In the genomic region with DNA sequence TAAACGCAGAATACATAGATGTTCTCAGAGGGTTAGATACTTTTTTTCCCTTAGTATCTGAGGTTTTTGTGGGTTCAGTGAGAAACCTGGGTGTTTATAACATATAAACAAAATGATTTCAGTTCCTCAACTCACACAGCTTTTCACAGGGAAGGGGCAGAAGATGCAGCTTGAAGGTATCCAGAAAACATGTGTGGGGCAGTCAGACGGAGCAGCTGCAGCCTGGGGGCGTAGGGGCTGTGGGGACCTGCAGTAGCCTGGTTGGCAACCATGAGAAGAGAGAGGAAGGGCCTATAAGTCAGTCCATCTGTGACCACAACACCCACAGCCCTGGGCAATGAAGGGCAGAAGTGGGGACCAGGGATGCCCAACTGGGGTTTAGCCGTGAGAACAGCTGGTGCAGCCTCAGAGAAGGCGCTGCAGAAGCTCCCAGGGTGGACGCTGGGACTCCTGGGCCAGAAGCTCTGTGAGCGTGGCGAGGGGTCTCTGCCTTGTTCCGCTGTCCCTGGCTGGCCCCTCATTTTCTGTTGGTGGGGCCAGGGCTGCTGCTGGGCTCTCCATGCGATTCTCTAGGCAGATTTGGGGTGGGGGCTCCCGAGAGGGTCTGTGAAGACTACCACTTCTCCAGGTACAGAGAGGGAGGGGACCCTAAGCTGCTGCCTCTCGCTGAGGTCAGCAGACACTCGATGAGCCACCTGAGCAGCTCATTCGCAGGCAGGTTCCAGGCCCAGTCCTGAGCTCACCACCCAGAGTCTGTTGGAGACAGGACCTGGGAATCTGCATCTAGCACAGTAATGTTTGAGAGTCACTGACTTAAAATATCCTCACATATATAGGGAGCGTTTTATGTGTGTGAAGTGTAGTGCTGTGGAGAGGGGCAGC, we compare ENCODE assay signal across 10 cellular contexts.
DNase-seq lines count a peak whose midpoint lies in the region; ATAC-seq, FAIRE-seq and TF ChIP-seq lines count a peak whose summit lies in the region.
"Had no signal": no experiment of that assay in that cellular context is flagged by ENCODE, and none has a peak within 500 bp of the region (broad histone marks: within the 10 kb centered on the region; RNA-seq: fewer than 3 reads in every experiment).

No MANE protein-coding gene starts in this region.

- FAIRE-seq in HTR-8/SVneo (lab: Jason Lieb, UNC) (no peak), pancreas (lab: Jason Lieb, UNC) (no peak)

- no peak overlapping the region for H3K4me3 ChIP-seq in pancreas

- no peaks in the 10 kb centered on the region for H3K9me3 Mint-ChIP-seq in glutamatergic neuron (ENCODE audit: unreplicated experiment)
- no peaks in the 10 kb centered on the region for H3K9me3 Mint-ChIP-seq in WTC11
- H3K9me3 Mint-ChIP-seq: activated naive CD4-positive, alpha-beta T cell treated with anti-CD3 and anti-CD28 coated beads, Interleukin-2, amount 50 U/mL, for 24 hours; neural crest cell had no signal

- H3K4me1 Mint-ChIP-seq in glutamatergic neuron (ENCODE audit: low read depth, unreplicated experiment) (peaks cover 3% of the 10 kb centered on the region), WTC11 (peaks cover 6% of the 10 kb centered on the region; the same call in 1 of the 2 replicates)

- intact Hi-C loops in pancreas (cut with DNase I): no loop called here

- H3K36me3 ChIP-seq in pancreas: no peaks in the 10 kb centered on the region

- 93 to 94% methylated on average over 15 of the region's 15 CpGs for WGBS in pancreas, 2 donors

- peak overlapping the region; percentile 70 for H3K27ac Mint-ChIP-seq in glutamatergic neuron (ENCODE audit: unreplicated experiment)
- H3K27ac Mint-ChIP-seq in WTC11: no peak overlapping the region
- H3K27ac Mint-ChIP-seq: activated naive CD4-positive, alpha-beta T cell treated with anti-CD3 and anti-CD28 coated beads, Interleukin-2, amount 50 U/mL, for 24 hours had no signal

- H3K36me3 Mint-ChIP-seq in glutamatergic neuron (ENCODE audit: unreplicated experiment): no peaks in the 10 kb centered on the region
- peaks cover 2% of the 10 kb centered on the region; the same call in 1 of the 2 replicates for H3K36me3 Mint-ChIP-seq in WTC11
- H3K36me3 Mint-ChIP-seq: activated naive CD4-positive, alpha-beta T cell treated with anti-CD3 and anti-CD28 coated beads, Interleukin-2, amount 50 U/mL, for 24 hours had no signal

- POLR2A ChIA-PET in WTC11 (lab: Charles Lee): no interaction called here

- DNase-seq in glutamatergic neuron: no peak
- no peak for DNase-seq in NCI-H1092 (lab: John Stamatoyannopoulos, UW)
- DNase-seq in WTC11 (ENCODE audit: low spot score): no peak
- no peak for DNase-seq in HTR-8/SVneo (ENCODE audit: insufficient read length, low spot score)
- DNase-seq in pancreas: no peak

- H3K4me3 Mint-ChIP-seq in glutamatergic neuron (ENCODE audit: unreplicated experiment): no peak overlapping the region
- no peak overlapping the region for H3K4me3 Mint-ChIP-seq in WTC11
- H3K4me3 Mint-ChIP-seq: activated naive CD4-positive, alpha-beta T cell treated with anti-CD3 and anti-CD28 coated beads, Interleukin-2, amount 50 U/mL, for 24 hours; neural crest cell had no signal

- H3K9me3 ChIP-seq in pancreas: no peaks in the 10 kb centered on the region

- H3K27me3 Mint-ChIP-seq in glutamatergic neuron (ENCODE audit: unreplicated experiment) (no peaks in the 10 kb centered on the region), WTC11 (ENCODE audit: low read depth) (no peaks in the 10 kb centered on the region)
- H3K27me3 Mint-ChIP-seq: activated naive CD4-positive, alpha-beta T cell treated with anti-CD3 and anti-CD28 coated beads, Interleukin-2, amount 50 U/mL, for 24 hours had no signal

- H3K27me3 ChIP-seq in pancreas: no peaks in the 10 kb centered on the region

- ATAC-seq in GM18502 (IDR thresholded peaks at IDR 0.05; ENCODE audit: poor library complexity, unreplicated experiment) (peak; percentile 40), GM21381 (IDR thresholded peaks at IDR 0.05; ENCODE audit: unreplicated experiment) (peak; percentile 36), HG03175 (IDR thresholded peaks at IDR 0.05; ENCODE audit: unreplicated experiment) (peak; percentile 41), WTC11 (no peak), pancreas (no peak)

- CTCF ChIA-PET in WTC11 (lab: Charles Lee): no interaction called here

- peaks cover 1 to 4% (median 3%) of the 10 kb centered on the region in 3 donors for H3K4me1 ChIP-seq in pancreas

- TF ChIP-seq CTCF in glutamatergic neuron (IDR thresholded peaks at IDR 0.05; ENCODE audit: partially characterized antibody, unreplicated experiment) (no peak), WTC11 (IDR thresholded peaks at IDR 0.05) (no peak), pancreas (IDR thresholded peaks at IDR 0.05) (no peak)

- H3K27ac ChIP-seq in pancreas: no peak overlapping the region

TF ChIP-seq in WTC11, 78 proteins besides CTCF, POLR2A, EP300 and RAD21 (continues in another document):
- TF ChIP-seq, protein P1, sequence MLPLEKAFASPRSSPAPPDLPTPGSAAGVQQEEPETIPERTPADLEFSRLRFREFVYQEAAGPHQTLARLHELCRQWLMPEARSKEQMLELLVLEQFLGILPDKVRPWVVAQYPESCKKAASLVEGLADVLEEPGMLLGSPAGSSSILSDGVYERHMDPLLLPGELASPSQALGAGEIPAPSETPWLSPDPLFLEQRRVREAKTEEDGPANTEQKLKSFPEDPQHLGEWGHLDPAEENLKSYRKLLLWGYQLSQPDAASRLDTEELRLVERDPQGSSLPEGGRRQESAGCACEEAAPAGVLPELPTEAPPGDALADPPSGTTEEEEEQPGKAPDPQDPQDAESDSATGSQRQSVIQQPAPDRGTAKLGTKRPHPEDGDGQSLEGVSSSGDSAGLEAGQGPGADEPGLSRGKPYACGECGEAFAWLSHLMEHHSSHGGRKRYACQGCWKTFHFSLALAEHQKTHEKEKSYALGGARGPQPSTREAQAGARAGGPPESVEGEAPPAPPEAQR (CRISPR knock-in tag; IDR thresholded peaks at IDR 0.05): no peak
- TF ChIP-seq, protein P2, sequence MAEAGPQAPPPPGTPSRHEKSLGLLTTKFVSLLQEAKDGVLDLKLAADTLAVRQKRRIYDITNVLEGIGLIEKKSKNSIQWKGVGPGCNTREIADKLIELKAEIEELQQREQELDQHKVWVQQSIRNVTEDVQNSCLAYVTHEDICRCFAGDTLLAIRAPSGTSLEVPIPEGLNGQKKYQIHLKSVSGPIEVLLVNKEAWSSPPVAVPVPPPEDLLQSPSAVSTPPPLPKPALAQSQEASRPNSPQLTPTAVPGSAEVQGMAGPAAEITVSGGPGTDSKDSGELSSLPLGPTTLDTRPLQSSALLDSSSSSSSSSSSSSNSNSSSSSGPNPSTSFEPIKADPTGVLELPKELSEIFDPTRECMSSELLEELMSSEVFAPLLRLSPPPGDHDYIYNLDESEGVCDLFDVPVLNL (CRISPR knock-in tag; IDR thresholded peaks at IDR 0.05; ENCODE audit: borderline replicate concordance, low read depth): no peak
- TF ChIP-seq PRRX2 (CRISPR knock-in tag; IDR thresholded peaks at IDR 0.05): no peak
- no peak for TF ChIP-seq ETV6 (CRISPR knock-in tag; IDR thresholded peaks at IDR 0.05)
- TF ChIP-seq, protein P3, sequence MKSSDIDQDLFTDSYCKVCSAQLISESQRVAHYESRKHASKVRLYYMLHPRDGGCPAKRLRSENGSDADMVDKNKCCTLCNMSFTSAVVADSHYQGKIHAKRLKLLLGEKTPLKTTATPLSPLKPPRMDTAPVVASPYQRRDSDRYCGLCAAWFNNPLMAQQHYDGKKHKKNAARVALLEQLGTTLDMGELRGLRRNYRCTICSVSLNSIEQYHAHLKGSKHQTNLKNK (CRISPR knock-in tag; IDR thresholded peaks at IDR 0.05): no peak
- TF ChIP-seq, protein P4, sequence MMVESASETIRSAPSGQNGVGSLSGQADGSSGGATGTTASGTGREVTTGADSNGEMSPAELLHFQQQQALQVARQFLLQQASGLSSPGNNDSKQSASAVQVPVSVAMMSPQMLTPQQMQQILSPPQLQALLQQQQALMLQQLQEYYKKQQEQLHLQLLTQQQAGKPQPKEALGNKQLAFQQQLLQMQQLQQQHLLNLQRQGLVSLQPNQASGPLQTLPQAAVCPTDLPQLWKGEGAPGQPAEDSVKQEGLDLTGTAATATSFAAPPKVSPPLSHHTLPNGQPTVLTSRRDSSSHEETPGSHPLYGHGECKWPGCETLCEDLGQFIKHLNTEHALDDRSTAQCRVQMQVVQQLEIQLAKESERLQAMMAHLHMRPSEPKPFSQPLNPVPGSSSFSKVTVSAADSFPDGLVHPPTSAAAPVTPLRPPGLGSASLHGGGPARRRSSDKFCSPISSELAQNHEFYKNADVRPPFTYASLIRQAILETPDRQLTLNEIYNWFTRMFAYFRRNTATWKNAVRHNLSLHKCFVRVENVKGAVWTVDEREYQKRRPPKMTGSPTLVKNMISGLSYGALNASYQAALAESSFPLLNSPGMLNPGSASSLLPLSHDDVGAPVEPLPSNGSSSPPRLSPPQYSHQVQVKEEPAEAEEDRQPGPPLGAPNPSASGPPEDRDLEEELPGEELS (CRISPR knock-in tag; IDR thresholded peaks at IDR 0.05): no peak
- TF ChIP-seq IRF2 (CRISPR knock-in tag; IDR thresholded peaks at IDR 0.05; ENCODE audit: borderline replicate concordance, low read depth): no peak
- TF ChIP-seq SOX15 (CRISPR knock-in tag; IDR thresholded peaks at IDR 0.05): no peak
- TF ChIP-seq, protein P5, sequence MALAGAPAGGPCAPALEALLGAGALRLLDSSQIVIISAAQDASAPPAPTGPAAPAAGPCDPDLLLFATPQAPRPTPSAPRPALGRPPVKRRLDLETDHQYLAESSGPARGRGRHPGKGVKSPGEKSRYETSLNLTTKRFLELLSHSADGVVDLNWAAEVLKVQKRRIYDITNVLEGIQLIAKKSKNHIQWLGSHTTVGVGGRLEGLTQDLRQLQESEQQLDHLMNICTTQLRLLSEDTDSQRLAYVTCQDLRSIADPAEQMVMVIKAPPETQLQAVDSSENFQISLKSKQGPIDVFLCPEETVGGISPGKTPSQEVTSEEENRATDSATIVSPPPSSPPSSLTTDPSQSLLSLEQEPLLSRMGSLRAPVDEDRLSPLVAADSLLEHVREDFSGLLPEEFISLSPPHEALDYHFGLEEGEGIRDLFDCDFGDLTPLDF (CRISPR knock-in tag; IDR thresholded peaks at IDR 0.05): no peak
- no peak for TF ChIP-seq ZNF263 (CRISPR knock-in tag; IDR thresholded peaks at IDR 0.05; ENCODE audit: low read depth)
- no peak for TF ChIP-seq ATF1 (CRISPR knock-in tag; IDR thresholded peaks at IDR 0.05)
- no peak for TF ChIP-seq NFATC4 (CRISPR knock-in tag; IDR thresholded peaks at IDR 0.05)
- TF ChIP-seq, protein P6, sequence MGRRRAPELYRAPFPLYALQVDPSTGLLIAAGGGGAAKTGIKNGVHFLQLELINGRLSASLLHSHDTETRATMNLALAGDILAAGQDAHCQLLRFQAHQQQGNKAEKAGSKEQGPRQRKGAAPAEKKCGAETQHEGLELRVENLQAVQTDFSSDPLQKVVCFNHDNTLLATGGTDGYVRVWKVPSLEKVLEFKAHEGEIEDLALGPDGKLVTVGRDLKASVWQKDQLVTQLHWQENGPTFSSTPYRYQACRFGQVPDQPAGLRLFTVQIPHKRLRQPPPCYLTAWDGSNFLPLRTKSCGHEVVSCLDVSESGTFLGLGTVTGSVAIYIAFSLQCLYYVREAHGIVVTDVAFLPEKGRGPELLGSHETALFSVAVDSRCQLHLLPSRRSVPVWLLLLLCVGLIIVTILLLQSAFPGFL (CRISPR knock-in tag; IDR thresholded peaks at IDR 0.05; ENCODE audit: borderline replicate concordance): no peak
- TF ChIP-seq JUN (CRISPR knock-in tag; IDR thresholded peaks at IDR 0.05): no peak

Comparison
In these comparisons a context has a peak if more than half of its experiments do, and no peak if none do; other contexts are left out.
1. ATAC-seq: peak in GM18502 (single experiment), GM21381 (single experiment) and HG03175 (single experiment); none in WTC11 (single experiment) and pancreas (0 of 4).